ENCODE assay signal across 8 cellular contexts in genomic region chr3:50516048-50516871, GRCh38. TPM values are rescaled to one million over a fixed set of nuclear protein-coding genes. Genes with fewer than 3 reads are reported as not detected.
DNase-seq lines count a peak whose midpoint lies in the region; ATAC-seq and TF ChIP-seq lines count a peak whose summit lies in the region.

No MANE protein-coding gene starts in this region.

- CTCF ChIA-PET in HEK293 (lab: Yijun Ruan, JAX), result interaction anchor here (1.0 to 2.1 kb wide), 4 partner anchors 26 to 97 kb away, joined by 3 to 7 read pairs (median 4); no protein-coding TSS in a partner anchor
- CTCF ChIA-PET in SK-N-SH (lab: Yijun Ruan, JAX), result interaction anchor here (0.6 to 7.3 kb wide), 12 partner anchors 13 to 358 kb away, joined by 3 to 94 read pairs (median 6); partner anchors contain the start of gene CACNA2D2

- TF ChIP-seq CTCF in HEK293 (tag by site-specific recombination; IDR thresholded peaks at IDR 0.05) (no peak), SK-N-SH (IDR thresholded peaks at IDR 0.05) (no peak), gastrocnemius medialis (IDR thresholded peaks at IDR 0.05 in 4 of 5, conservative IDR thresholded peaks at IDR 0.05 in 1 of 5) (no peak)

- POLR2A ChIA-PET in HEK293 (lab: Yijun Ruan, JAX), result interaction anchor here (0.6 kb wide), 1 partner anchor 151 kb away, joined by 3 read pairs; no protein-coding TSS in a partner anchor
- POLR2A ChIA-PET in SK-N-SH (lab: Yijun Ruan, JAX), result interaction anchor here (0.7 to 1.4 kb wide), 4 partner anchors 14 to 135 kb away, joined by 3 to 5 read pairs (median 4); no protein-coding TSS in a partner anchor

- H3K4me3 ChIP-seq in HEK293 (ENCODE audit: low read depth, low read length) (no peak overlapping the region), SK-N-SH (ENCODE audit: low read depth in 2 of 2, low read length in 1 of 2) (no peak overlapping the region; a peak in 1 of 4 replicates), iPS-15b (ENCODE audit: low read depth, low read length) (peak overlapping the region; percentile 35), gastrocnemius medialis (peak overlapping the region in 3 of 4 donors; percentile 2 to 24 (median 23))

- H2AFZ ChIP-seq in SK-N-SH (ENCODE audit: low read depth), result peak overlapping the region; percentile 53; the same call in 1 of the 2 replicates

- no peak for TF ChIP-seq RAD21 in SK-N-SH (IDR thresholded peaks at IDR 0.05; ENCODE audit: low read length)

- intact Hi-C loops in gastrocnemius medialis (cut with DNase I; ENCODE audit: low total_unique reads), result no loop called here

- no peak overlapping the region for H3K9ac ChIP-seq in SK-N-SH
- H3K9ac ChIP-seq in iPS-15b (ENCODE audit: low read depth, low read length), result peak overlapping the region; percentile 48

- no peaks in the 10 kb centered on the region for H3K9me3 ChIP-seq in HEK293 (ENCODE audit: control insufficient read depth, insufficient read depth, low read depth, low read length)
- H3K9me3 ChIP-seq in SK-N-SH, result no peaks in the 10 kb centered on the region
- no peaks in the 10 kb centered on the region for H3K9me3 ChIP-seq in iPS-15b (ENCODE audit: control insufficient read depth, insufficient read depth, low read length)
- no peaks in the 10 kb centered on the region for H3K9me3 ChIP-seq in gastrocnemius medialis

- 0 out of 2 replicates have a peak, but pooled peaks cover 4% of the 10 kb centered on the region for H3K27me3 ChIP-seq in SK-N-SH (ENCODE audit: insufficient read depth)
- H3K27me3 ChIP-seq in iPS-15b (ENCODE audit: control insufficient read depth, insufficient read depth, low read length), result peaks cover 2% of the 10 kb centered on the region
- no peaks in the 10 kb centered on the region for H3K27me3 ChIP-seq in gastrocnemius medialis

- H3K79me2 ChIP-seq in SK-N-SH (ENCODE audit: insufficient read depth), result no peaks in the 10 kb centered on the region

- no peaks in the 10 kb centered on the region for H4K20me1 ChIP-seq in SK-N-SH (ENCODE audit: insufficient read depth)

- ATAC-seq in gastrocnemius medialis (peak in 1 of 2 donors; percentile 19), HG02938 (IDR thresholded peaks at IDR 0.05; ENCODE audit: unreplicated experiment) (no peak)

- H3K9me2 ChIP-seq in SK-N-SH, result no peaks in the 10 kb centered on the region

- H3K36me3 ChIP-seq in HEK293 (ENCODE audit: control insufficient read depth in 2 of 2, insufficient read depth in 1 of 2, low read length in 2 of 2), result no peaks in the 10 kb centered on the region
- H3K36me3 ChIP-seq in SK-N-SH (replicated peaks in 1 of 2; ENCODE audit: control insufficient read depth in 1 of 2, insufficient read depth in 2 of 2, low read length in 1 of 2), result no peaks in the 10 kb centered on the region
- H3K36me3 ChIP-seq in iPS-15b (ENCODE audit: control insufficient read depth, insufficient read depth, low read length), result no peaks in the 10 kb centered on the region
- H3K36me3 ChIP-seq in gastrocnemius medialis, result no peaks in the 10 kb centered on the region

- peak in 1 of 2 experiments; percentile 68; a peak in 1 of 4 replicates for TF ChIP-seq EP300 in SK-N-SH (IDR thresholded peaks at IDR 0.05; ENCODE audit: borderline replicate concordance in 1 of 2, low read depth in 1 of 2, low read length in 1 of 2)

- H3K4me1 ChIP-seq in HEK293 (ENCODE audit: control insufficient read depth, insufficient read depth, low read length) (peaks cover 13% of the 10 kb centered on the region), SK-N-SH (ENCODE audit: control insufficient read depth in 1 of 2, insufficient read depth in 2 of 2, low read depth in 1 of 2, low read length in 1 of 2) (peaks cover 0 to 82% of the 10 kb centered on the region in 2 experiments; a peak in 2 of 4 replicates), iPS-15b (ENCODE audit: control insufficient read depth, insufficient read depth, low read length) (peaks cover 39% of the 10 kb centered on the region), gastrocnemius medialis (peaks cover 0 to 12% of the 10 kb centered on the region in 2 donors)

- no peaks in the 10 kb centered on the region for H3F3A ChIP-seq in SK-N-SH (replicated peaks; ENCODE audit: insufficient read depth)

- peak overlapping the region; percentile 53; the same call in 1 of the 2 replicates for H3K27ac ChIP-seq in HEK293 (ENCODE audit: extremely low read depth, low read depth, low read length)
- peak overlapping the region in 1 of 2 experiments; percentile 97; a peak in 2 of 4 replicates for H3K27ac ChIP-seq in SK-N-SH (ENCODE audit: low read depth in 2 of 2, low read length in 1 of 2)
- H3K27ac ChIP-seq in gastrocnemius medialis, result peak overlapping the region; percentile 48 to 70 (median 60)

- DNase-seq in SK-N-SH (peak; percentile 88), gastrocnemius medialis (peak; percentile 11 to 22), amniotic stem cell (lab: John Stamatoyannopoulos, UW) (no peak), COLO829 (ENCODE audit: low spot score) (no peak), SKM-1 (lab: John Stamatoyannopoulos, UW; ENCODE audit: unreplicated experiment) (no peak)

- no peak for TF ChIP-seq POLR2A in gastrocnemius medialis (IDR thresholded peaks at IDR 0.05)

- 86% methylated on average over 3 of the region's 13 CpGs for WGBS in SK-N-SH (ENCODE audit: low lambda C conversion rate)

- no peak overlapping the region for H3K4me2 ChIP-seq in SK-N-SH

- in situ Hi-C loops in gastrocnemius medialis (cut with MboI; ENCODE audit: low sequenced_read_pairs in 4 of 4), result no loop called here

TF ChIP-seq in HEK293, 187 proteins besides CTCF, POLR2A, EP300 and RAD21 (continues in another document):
- peak; percentile 80 for TF ChIP-seq ZBTB20 (tag by site-specific recombination; IDR thresholded peaks at IDR 0.05)
- peak; percentile 99 for TF ChIP-seq ZNF18 (tag by site-specific recombination; IDR thresholded peaks at IDR 0.05)
- TF ChIP-seq ZXDB (tag by site-specific recombination; IDR thresholded peaks at IDR 0.05), result 0 out of 2 replicates have a peak, but pooled peaks have one; percentile 33
- TF ChIP-seq ZNF530 (tag by site-specific recombination; IDR thresholded peaks at IDR 0.05; ENCODE audit: low read depth), result no peak
- no peak for TF ChIP-seq ZNF292 (tag by site-specific recombination; IDR thresholded peaks at IDR 0.05; ENCODE audit: borderline replicate concordance, low read depth)
- TF ChIP-seq TRIM28 (IDR thresholded peaks at IDR 0.05; ENCODE audit: borderline replicate concordance, low read length), result peak; percentile 63; the same call in 1 of the 2 replicates
- TF ChIP-seq ZNF596 (tag by site-specific recombination; IDR thresholded peaks at IDR 0.05), result no peak
- peak; percentile 81 for TF ChIP-seq KLF10 (tag by site-specific recombination; IDR thresholded peaks at IDR 0.05)

TF ChIP-seq in SK-N-SH, 30 proteins besides CTCF, POLR2A, EP300 and RAD21 (continues in another document):
- TF ChIP-seq TCF12 (IDR thresholded peaks at IDR 0.05) (no peak), ELF1 (IDR thresholded peaks at IDR 0.05) (no peak), JUND (IDR thresholded peaks at IDR 0.05) (no peak), POLR2AphosphoS5 (IDR thresholded peaks at IDR 0.05; ENCODE audit: low read depth, low read length) (no peak), RCOR1 (IDR thresholded peaks at IDR 0.05; ENCODE audit: low read length) (0 out of 2 replicates have a peak, but pooled peaks have one; percentile 59), GABPA (IDR thresholded peaks at IDR 0.05; ENCODE audit: low read depth) (no peak), NFIC (IDR thresholded peaks at IDR 0.05; ENCODE audit: borderline replicate concordance) (no peak), TAF1 (IDR thresholded peaks at IDR 0.05; ENCODE audit: borderline replicate concordance, low read depth, low read length) (no peak), USF1 (IDR thresholded peaks at IDR 0.05; ENCODE audit: borderline replicate concordance, low read depth) (no peak), FOXJ3 (CRISPR knock-in tag; IDR thresholded peaks at IDR 0.05) (peak; percentile 50), IRF3 (IDR thresholded peaks at IDR 0.05; ENCODE audit: low read depth, low read length) (no peak), MEF2A (IDR thresholded peaks at IDR 0.05; ENCODE audit: borderline replicate concordance, low read depth) (no peak), NRF1 (IDR thresholded peaks at IDR 0.05; ENCODE audit: low read depth, low read length) (peak; percentile 14; the same call in 1 of the 2 replicates), EZH2phosphoT487 (IDR thresholded peaks at IDR 0.05; ENCODE audit: borderline replicate concordance, low read depth) (no peak)

RNA-seq across cellular contexts. Expression of gene CACNA2D2, which starts 12.8 kb away (rescaled TPM):
- 1.1 and 2.8 TPM in 2 replicates for polyA plus RNA-seq in SK-N-SH (2012; rRNA removed)
- polyA plus RNA-seq in SK-N-SH (2012; cell fraction: cytosol; rRNA removed), result 1.7 and 4.0 TPM in 2 replicates
- 4.1 and 5.7 TPM in 2 replicates for polyA plus RNA-seq in SK-N-SH (2012; cell fraction: nucleus; rRNA removed)
- under 1 TPM; 0.27 to 0.68 (median 0.45) TPM for total RNA-seq in gastrocnemius medialis

RNA-seq across cellular contexts. Expression of gene C3orf18, which starts 51.3 kb away (rescaled TPM):
- 19.7 and 27.2 TPM in 2 replicates for polyA plus RNA-seq in SK-N-SH (2012; rRNA removed)
- 11.3 and 16.2 TPM in 2 replicates for polyA plus RNA-seq in SK-N-SH (2012; cell fraction: cytosol; rRNA removed)
- 50.5 and 50.7 TPM in 2 replicates for polyA plus RNA-seq in SK-N-SH (2012; cell fraction: nucleus; rRNA removed)
- total RNA-seq in gastrocnemius medialis, result 10 to 100 TPM; 12.6 to 27.4 (median 15.4) TPM

RNA-seq across cellular contexts. Expression of gene HEMK1, which starts 53.1 kb away (rescaled TPM):
- polyA plus RNA-seq in SK-N-SH (2012; rRNA removed), result 15.4 and 21.7 TPM in 2 replicates
- 7.1 and 10.6 TPM in 2 replicates for polyA plus RNA-seq in SK-N-SH (2012; cell fraction: cytosol; rRNA removed)
- 82.8 and 88.7 TPM in 2 replicates for polyA plus RNA-seq in SK-N-SH (2012; cell fraction: nucleus; rRNA removed)
- 1 to 10 TPM; 4.5 to 8.1 (median 7.5) TPM for total RNA-seq in gastrocnemius medialis

Comparison
In these comparisons a context has a peak if more than half of its experiments do, and no peak if none do; other contexts are left out.
1. H3K4me3 ChIP-seq: peak in iPS-15b (single experiment) and gastrocnemius medialis (3 of 4); none in HEK293 (single experiment) and SK-N-SH (0 of 2).
2. DNase-seq: peak in SK-N-SH (single experiment) and gastrocnemius medialis (2 of 2); none in amniotic stem cell (single experiment), COLO829 (single experiment) and SKM-1 (single experiment).